In the genomic region with DNA sequence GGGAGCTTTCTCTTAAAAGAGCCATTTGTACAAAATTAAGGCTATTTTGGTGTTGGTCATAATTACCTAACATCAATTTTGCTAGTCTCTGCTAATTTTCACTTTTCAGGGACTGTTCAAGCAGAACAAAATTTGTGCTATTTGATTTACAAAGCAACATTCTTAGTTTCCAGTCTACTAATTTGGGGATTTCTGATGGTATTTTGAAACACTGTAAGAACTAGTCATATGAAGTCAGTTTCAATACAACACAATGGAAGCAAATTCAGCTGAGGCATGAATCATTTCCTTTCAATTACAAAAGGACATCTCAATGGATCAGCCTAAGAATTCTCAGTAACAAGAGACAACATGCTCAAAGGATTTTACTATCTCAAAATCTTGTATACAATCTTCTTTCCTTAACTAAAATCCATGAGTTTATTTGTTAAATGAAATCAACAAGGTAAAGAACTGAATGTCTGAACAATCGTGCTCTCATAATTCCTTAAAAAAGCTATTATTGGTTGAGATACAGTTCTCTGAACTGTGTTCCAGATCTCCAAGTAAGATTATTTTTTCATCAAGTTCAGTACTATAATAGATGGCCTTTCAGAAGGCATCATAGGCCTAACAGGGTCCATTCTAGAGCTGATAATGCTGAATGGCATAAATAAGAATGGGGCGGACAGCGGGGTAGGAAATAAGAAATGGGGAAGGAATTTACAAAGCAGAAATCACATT, we compare ENCODE assay signal across 1 cellular context.
A peak's percentile ranks its signal among the peaks of the same experiment; 100 is the strongest.
TF ChIP-seq lines count a peak whose summit lies in the region.

No MANE protein-coding gene starts in this region.

TF ChIP-seq in GM12878, 131 proteins besides CTCF, POLR2A, EP300 and RAD21 (continued from another document):
- TF ChIP-seq ELK1 (IDR thresholded peaks at IDR 0.05; ENCODE audit: low read depth, low read length) = no peak
- peak; percentile 48; the same call in 1 of the 2 replicates for TF ChIP-seq BACH1 (IDR thresholded peaks at IDR 0.05; ENCODE audit: borderline replicate concordance)
- no peak for TF ChIP-seq TCF3 (IDR thresholded peaks at IDR 0.05; ENCODE audit: borderline replicate concordance, insufficient read depth, low read depth, low read length)
- TF ChIP-seq MEF2B (IDR thresholded peaks at IDR 0.05; ENCODE audit: partially characterized antibody, poor library complexity, severe bottlenecking) = peak; percentile 73
- TF ChIP-seq ATF2 (IDR thresholded peaks at IDR 0.05; ENCODE audit: low read length) = peak; percentile 56; the same call in 1 of the 2 replicates
- TF ChIP-seq TBL1XR1 (IDR thresholded peaks at IDR 0.05; ENCODE audit: low read depth, low read length) = 0 out of 2 replicates have a peak, but pooled peaks have one; percentile 44
- no peak for TF ChIP-seq PAX8 (IDR thresholded peaks at IDR 0.05)
- TF ChIP-seq JUNB (IDR thresholded peaks at IDR 0.05) = peak; percentile 73
- no peak for TF ChIP-seq NRF1 (conservative IDR thresholded peaks at IDR 0.05; ENCODE audit: low read depth, low read length)
- TF ChIP-seq CHD4 (IDR thresholded peaks at IDR 0.05) = no peak
- TF ChIP-seq, protein P1, sequence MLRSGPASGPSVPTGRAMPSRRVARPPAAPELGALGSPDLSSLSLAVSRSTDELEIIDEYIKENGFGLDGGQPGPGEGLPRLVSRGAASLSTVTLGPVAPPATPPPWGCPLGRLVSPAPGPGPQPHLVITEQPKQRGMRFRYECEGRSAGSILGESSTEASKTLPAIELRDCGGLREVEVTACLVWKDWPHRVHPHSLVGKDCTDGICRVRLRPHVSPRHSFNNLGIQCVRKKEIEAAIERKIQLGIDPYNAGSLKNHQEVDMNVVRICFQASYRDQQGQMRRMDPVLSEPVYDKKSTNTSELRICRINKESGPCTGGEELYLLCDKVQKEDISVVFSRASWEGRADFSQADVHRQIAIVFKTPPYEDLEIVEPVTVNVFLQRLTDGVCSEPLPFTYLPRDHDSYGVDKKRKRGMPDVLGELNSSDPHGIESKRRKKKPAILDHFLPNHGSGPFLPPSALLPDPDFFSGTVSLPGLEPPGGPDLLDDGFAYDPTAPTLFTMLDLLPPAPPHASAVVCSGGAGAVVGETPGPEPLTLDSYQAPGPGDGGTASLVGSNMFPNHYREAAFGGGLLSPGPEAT (IDR thresholded peaks at IDR 0.05; ENCODE audit: low read depth) = peak; percentile 84
- no peak for TF ChIP-seq RELA (IDR thresholded peaks at IDR 0.05; ENCODE audit: borderline replicate concordance, partially characterized antibody)
- TF ChIP-seq ETV6 (conservative IDR thresholded peaks at IDR 0.05 in 1 of 2, IDR thresholded peaks at IDR 0.05 in 1 of 2; ENCODE audit: borderline replicate concordance in 1 of 2, low read depth in 1 of 2) = 0 out of 4 replicates have a peak, but pooled peaks of 1 of the 2 experiments have one; percentile 41
- 0 out of 2 replicates have a peak, but pooled peaks have one; percentile 49 for TF ChIP-seq ZNF24 (IDR thresholded peaks at IDR 0.05)
- no peak for TF ChIP-seq SMARCA5 (IDR thresholded peaks at IDR 0.05)
- 0 out of 2 replicates have a peak, but pooled peaks have one; percentile 38 for TF ChIP-seq NR2F1 (conservative IDR thresholded peaks at IDR 0.05)
- TF ChIP-seq ASH2L (IDR thresholded peaks at IDR 0.05; ENCODE audit: borderline replicate concordance, low read depth) = no peak
- TF ChIP-seq IRF5 (IDR thresholded peaks at IDR 0.05; ENCODE audit: borderline replicate concordance) = no peak
- TF ChIP-seq, protein P2, sequence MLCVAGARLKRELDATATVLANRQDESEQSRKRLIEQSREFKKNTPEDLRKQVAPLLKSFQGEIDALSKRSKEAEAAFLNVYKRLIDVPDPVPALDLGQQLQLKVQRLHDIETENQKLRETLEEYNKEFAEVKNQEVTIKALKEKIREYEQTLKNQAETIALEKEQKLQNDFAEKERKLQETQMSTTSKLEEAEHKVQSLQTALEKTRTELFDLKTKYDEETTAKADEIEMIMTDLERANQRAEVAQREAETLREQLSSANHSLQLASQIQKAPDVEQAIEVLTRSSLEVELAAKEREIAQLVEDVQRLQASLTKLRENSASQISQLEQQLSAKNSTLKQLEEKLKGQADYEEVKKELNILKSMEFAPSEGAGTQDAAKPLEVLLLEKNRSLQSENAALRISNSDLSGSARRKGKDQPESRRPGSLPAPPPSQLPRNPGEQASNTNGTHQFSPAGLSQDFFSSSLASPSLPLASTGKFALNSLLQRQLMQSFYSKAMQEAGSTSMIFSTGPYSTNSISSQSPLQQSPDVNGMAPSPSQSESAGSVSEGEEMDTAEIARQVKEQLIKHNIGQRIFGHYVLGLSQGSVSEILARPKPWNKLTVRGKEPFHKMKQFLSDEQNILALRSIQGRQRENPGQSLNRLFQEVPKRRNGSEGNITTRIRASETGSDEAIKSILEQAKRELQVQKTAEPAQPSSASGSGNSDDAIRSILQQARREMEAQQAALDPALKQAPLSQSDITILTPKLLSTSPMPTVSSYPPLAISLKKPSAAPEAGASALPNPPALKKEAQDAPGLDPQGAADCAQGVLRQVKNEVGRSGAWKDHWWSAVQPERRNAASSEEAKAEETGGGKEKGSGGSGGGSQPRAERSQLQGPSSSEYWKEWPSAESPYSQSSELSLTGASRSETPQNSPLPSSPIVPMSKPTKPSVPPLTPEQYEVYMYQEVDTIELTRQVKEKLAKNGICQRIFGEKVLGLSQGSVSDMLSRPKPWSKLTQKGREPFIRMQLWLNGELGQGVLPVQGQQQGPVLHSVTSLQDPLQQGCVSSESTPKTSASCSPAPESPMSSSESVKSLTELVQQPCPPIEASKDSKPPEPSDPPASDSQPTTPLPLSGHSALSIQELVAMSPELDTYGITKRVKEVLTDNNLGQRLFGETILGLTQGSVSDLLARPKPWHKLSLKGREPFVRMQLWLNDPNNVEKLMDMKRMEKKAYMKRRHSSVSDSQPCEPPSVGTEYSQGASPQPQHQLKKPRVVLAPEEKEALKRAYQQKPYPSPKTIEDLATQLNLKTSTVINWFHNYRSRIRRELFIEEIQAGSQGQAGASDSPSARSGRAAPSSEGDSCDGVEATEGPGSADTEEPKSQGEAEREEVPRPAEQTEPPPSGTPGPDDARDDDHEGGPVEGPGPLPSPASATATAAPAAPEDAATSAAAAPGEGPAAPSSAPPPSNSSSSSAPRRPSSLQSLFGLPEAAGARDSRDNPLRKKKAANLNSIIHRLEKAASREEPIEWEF (IDR thresholded peaks at IDR 0.05; ENCODE audit: insufficient replicate concordance, low read depth, low read length) = peak; percentile 61
- no peak for TF ChIP-seq SP1 (IDR thresholded peaks at IDR 0.05; ENCODE audit: low read depth, low read length)
- no peak for TF ChIP-seq TCF12 (IDR thresholded peaks at IDR 0.05; ENCODE audit: low read depth, low read length)
- no peak for TF ChIP-seq NFYA (IDR thresholded peaks at IDR 0.05; ENCODE audit: borderline replicate concordance, low read depth, low read length)
- TF ChIP-seq SIN3A (IDR thresholded peaks at IDR 0.05; ENCODE audit: low read depth, low read length) = no peak
- no peak for TF ChIP-seq SUZ12 (IDR thresholded peaks at IDR 0.05; ENCODE audit: unreplicated experiment)
- TF ChIP-seq POLR2AphosphoS5 (IDR thresholded peaks at IDR 0.05; ENCODE audit: low read length) = no peak
- peak; percentile 61 to 80; a peak in 3 of 4 replicates for TF ChIP-seq IKZF2 (IDR thresholded peaks at IDR 0.05)
